Comparison of ENCODE assay signal across 2 cellular contexts in the genomic region with DNA sequence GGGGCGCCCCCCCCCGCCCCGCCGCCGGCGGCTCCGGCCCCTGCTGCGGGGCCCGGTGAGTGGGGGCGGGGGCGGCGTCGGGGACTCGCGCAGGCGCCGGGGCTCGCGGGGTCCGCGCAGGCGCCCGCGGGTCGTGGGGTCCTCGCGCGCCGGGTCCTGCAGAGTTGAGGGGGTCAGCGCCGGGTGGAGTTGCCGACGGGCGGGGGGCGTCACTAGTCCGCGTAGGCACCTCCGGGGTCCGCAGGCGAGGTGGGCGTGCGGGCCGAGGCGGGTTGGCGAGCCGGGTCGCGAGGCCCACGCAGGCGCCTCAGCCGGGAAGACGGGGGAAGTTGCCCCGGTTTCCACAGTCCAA.
TF ChIP-seq lines count a peak whose summit lies in the region.

No MANE protein-coding gene starts in this region.

TF ChIP-seq in HCT116, 20 proteins besides CTCF, POLR2A, EP300 and RAD21:
- TF ChIP-seq TCF7L2 (IDR thresholded peaks at IDR 0.05; ENCODE audit: borderline replicate concordance, extremely low read depth, insufficient read depth, insufficient read length) (no peak), CBX3 (IDR thresholded peaks at IDR 0.05; ENCODE audit: low read depth) (no peak), EZH2phosphoT487 (IDR thresholded peaks at IDR 0.05; ENCODE audit: borderline replicate concordance) (no peak), ZNF274 (IDR thresholded peaks at IDR 0.05; ENCODE audit: low read depth, low read length) (no peak), POLR2AphosphoS5 (IDR thresholded peaks at IDR 0.05; ENCODE audit: low read depth, low read length) (no peak), EGR1 (IDR thresholded peaks at IDR 0.05; ENCODE audit: low read depth) (no peak), EZH2 (IDR thresholded peaks at IDR 0.05) (no peak), ZFX (IDR thresholded peaks at IDR 0.05) (no peak), SRF (IDR thresholded peaks at IDR 0.05; ENCODE audit: low read depth) (no peak)
- TF ChIP-seq, protein P1, sequence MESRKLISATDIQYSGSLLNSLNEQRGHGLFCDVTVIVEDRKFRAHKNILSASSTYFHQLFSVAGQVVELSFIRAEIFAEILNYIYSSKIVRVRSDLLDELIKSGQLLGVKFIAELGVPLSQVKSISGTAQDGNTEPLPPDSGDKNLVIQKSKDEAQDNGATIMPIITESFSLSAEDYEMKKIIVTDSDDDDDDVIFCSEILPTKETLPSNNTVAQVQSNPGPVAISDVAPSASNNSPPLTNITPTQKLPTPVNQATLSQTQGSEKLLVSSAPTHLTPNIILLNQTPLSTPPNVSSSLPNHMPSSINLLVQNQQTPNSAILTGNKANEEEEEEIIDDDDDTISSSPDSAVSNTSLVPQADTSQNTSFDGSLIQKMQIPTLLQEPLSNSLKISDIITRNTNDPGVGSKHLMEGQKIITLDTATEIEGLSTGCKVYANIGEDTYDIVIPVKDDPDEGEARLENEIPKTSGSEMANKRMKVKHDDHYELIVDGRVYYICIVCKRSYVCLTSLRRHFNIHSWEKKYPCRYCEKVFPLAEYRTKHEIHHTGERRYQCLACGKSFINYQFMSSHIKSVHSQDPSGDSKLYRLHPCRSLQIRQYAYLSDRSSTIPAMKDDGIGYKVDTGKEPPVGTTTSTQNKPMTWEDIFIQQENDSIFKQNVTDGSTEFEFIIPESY (IDR thresholded peaks at IDR 0.05; ENCODE audit: extremely low read depth, insufficient replicate concordance, low read length), result no peak

TF ChIP-seq in K562, 482 proteins besides CTCF, POLR2A, EP300 and RAD21:
- TF ChIP-seq ZBTB7A (IDR thresholded peaks at IDR 0.05; ENCODE audit: borderline replicate concordance, control insufficient read depth, low read depth, low read length) (peak; percentile 61; the same call in 1 of the 2 replicates), CHD1 (IDR thresholded peaks at IDR 0.05; ENCODE audit: low read length) (peak; percentile 57), ZNF41 (CRISPR knock-in tag; conservative IDR thresholded peaks at IDR 0.05) (no peak), TGIF2 (CRISPR knock-in tag; IDR thresholded peaks at IDR 0.05) (0 out of 2 replicates have a peak, but pooled peaks have one; percentile 52), ZBTB17 (CRISPR knock-in tag; IDR thresholded peaks at IDR 0.05) (0 out of 2 replicates have a peak, but pooled peaks have one; percentile 14), RB1 (IDR thresholded peaks at IDR 0.05; ENCODE audit: low read depth) (0 out of 2 replicates have a peak, but pooled peaks have one; percentile 5), GATAD2B (IDR thresholded peaks at IDR 0.05; ENCODE audit: borderline replicate concordance) (peak; percentile 83; the same call in 1 of the 2 replicates), ILF3 (IDR thresholded peaks at IDR 0.05; ENCODE audit: borderline replicate concordance) (no peak), SIN3A (IDR thresholded peaks at IDR 0.05; ENCODE audit: borderline replicate concordance in 2 of 2, control insufficient read depth in 1 of 2, low read depth in 2 of 2, low read length in 2 of 2) (0 out of 4 replicates have a peak, but pooled peaks of 1 of the 2 experiments have one; percentile 5), ZNF316 (IDR thresholded peaks at IDR 0.05) (0 out of 2 replicates have a peak, but pooled peaks have one; percentile 16), SIN3B (IDR thresholded peaks at IDR 0.05; ENCODE audit: low read depth) (peak; percentile 58; the same call in 1 of the 2 replicates), SAFB (IDR thresholded peaks at IDR 0.05; ENCODE audit: borderline replicate concordance, low read depth, low read length) (peak; percentile 87), SAFB2 (IDR thresholded peaks at IDR 0.05; ENCODE audit: borderline replicate concordance, low read depth, low read length, severe bottlenecking) (no peak)
- TF ChIP-seq, protein P2, sequence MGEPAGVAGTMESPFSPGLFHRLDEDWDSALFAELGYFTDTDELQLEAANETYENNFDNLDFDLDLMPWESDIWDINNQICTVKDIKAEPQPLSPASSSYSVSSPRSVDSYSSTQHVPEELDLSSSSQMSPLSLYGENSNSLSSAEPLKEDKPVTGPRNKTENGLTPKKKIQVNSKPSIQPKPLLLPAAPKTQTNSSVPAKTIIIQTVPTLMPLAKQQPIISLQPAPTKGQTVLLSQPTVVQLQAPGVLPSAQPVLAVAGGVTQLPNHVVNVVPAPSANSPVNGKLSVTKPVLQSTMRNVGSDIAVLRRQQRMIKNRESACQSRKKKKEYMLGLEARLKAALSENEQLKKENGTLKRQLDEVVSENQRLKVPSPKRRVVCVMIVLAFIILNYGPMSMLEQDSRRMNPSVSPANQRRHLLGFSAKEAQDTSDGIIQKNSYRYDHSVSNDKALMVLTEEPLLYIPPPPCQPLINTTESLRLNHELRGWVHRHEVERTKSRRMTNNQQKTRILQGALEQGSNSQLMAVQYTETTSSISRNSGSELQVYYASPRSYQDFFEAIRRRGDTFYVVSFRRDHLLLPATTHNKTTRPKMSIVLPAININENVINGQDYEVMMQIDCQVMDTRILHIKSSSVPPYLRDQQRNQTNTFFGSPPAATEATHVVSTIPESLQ (CRISPR knock-in tag; IDR thresholded peaks at IDR 0.05), result 0 out of 2 replicates have a peak, but pooled peaks have one; percentile 66
- TF ChIP-seq, protein P3, sequence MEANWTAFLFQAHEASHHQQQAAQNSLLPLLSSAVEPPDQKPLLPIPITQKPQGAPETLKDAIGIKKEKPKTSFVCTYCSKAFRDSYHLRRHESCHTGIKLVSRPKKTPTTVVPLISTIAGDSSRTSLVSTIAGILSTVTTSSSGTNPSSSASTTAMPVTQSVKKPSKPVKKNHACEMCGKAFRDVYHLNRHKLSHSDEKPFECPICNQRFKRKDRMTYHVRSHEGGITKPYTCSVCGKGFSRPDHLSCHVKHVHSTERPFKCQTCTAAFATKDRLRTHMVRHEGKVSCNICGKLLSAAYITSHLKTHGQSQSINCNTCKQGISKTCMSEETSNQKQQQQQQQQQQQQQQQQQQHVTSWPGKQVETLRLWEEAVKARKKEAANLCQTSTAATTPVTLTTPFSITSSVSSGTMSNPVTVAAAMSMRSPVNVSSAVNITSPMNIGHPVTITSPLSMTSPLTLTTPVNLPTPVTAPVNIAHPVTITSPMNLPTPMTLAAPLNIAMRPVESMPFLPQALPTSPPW (CRISPR knock-in tag; IDR thresholded peaks at IDR 0.05), result 0 out of 2 replicates have a peak, but pooled peaks have one; percentile 11
